In genomic region chr9:114279693-114280092, GRCh38 we compare ENCODE assay signal across 20 cellular contexts. TPM values are rescaled to one million over a fixed set of nuclear protein-coding genes. Genes with fewer than 3 reads are reported as not detected.
"Had no signal": no experiment of that assay in that cellular context is flagged by ENCODE, and none has a peak within 500 bp of the region (broad histone marks: within the 10 kb centered on the region; RNA-seq: fewer than 3 reads in every experiment).

No MANE protein-coding gene starts in this region.

- H3K27me3 ChIP-seq: ascending aorta, colonic mucosa, gastroesophageal sphincter, neural progenitor cell, pancreas, tibial nerve had no signal

- H3K36me3 ChIP-seq: ascending aorta, colonic mucosa, gastroesophageal sphincter, neural progenitor cell, pancreas had no signal

- H3K9ac ChIP-seq: neural progenitor cell had no signal

- H3K4me1 ChIP-seq: colonic mucosa, gastroesophageal sphincter, neural progenitor cell, pancreas had no signal

- H3K9me3 Mint-ChIP-seq: activated CD8-positive, alpha-beta T cell treated with anti-CD3 and anti-CD28 coated beads for 36 hours; mesothelial cell of epicardium; neural progenitor cell had no signal

- H3K27ac Mint-ChIP-seq: activated CD8-positive, alpha-beta T cell treated with anti-CD3 and anti-CD28 coated beads for 36 hours; activated T-cell treated with anti-CD3 and anti-CD28 coated beads, Interleukin-2, amount 50 U/mL, for 72 hours; mesothelial cell of epicardium; neural progenitor cell; stimulated activated effector memory CD8-positive, alpha-beta T cell treated with anti-CD3 and anti-CD28 coated beads, Interleukin-12 subunit alpha, Interleukin-12 subunit beta, amount 100 ng/mL, for 72 hours had no signal

- H2AFZ ChIP-seq: neural progenitor cell had no signal

- H3K4me3 ChIP-seq: ascending aorta, colonic mucosa, gastroesophageal sphincter, neural progenitor cell, pancreas, tibial nerve had no signal

- ATAC-seq: activated CD8-positive, alpha-beta T cell treated with anti-CD3 and anti-CD28 coated beads for 36 hours; activated T-cell treated with anti-CD3 and anti-CD28 coated beads, Interleukin-2, amount 50 U/mL, for 72 hours; gastroesophageal sphincter; pancreas; stimulated activated effector memory CD8-positive, alpha-beta T cell treated with anti-CD3 and anti-CD28 coated beads, Interleukin-12 subunit alpha, Interleukin-12 subunit beta, amount 100 ng/mL, for 72 hours had no signal

- H3K36me3 Mint-ChIP-seq: stimulated activated effector memory CD8-positive, alpha-beta T cell treated with anti-CD3 and anti-CD28 coated beads, Interleukin-12 subunit alpha, Interleukin-12 subunit beta, amount 100 ng/mL, for 72 hours had no signal

- H3K4me3 Mint-ChIP-seq: activated CD8-positive, alpha-beta T cell treated with anti-CD3 and anti-CD28 coated beads for 36 hours; activated T-cell treated with anti-CD3 and anti-CD28 coated beads, Interleukin-2, amount 50 U/mL, for 72 hours; mesothelial cell of epicardium; neural progenitor cell; stimulated activated effector memory CD8-positive, alpha-beta T cell treated with anti-CD3 and anti-CD28 coated beads, Interleukin-12 subunit alpha, Interleukin-12 subunit beta, amount 100 ng/mL, for 72 hours had no signal

- FAIRE-seq: endothelial cell of umbilical vein, pancreas, small intestine had no signal

- H3K9me3 ChIP-seq: ascending aorta, colonic mucosa, gastroesophageal sphincter, pancreas, tibial nerve had no signal

- DNase-seq: activated CD4-positive, alpha-beta T cell treated with anti-CD3 and anti-CD28 coated beads for 4 hours; activated CD8-positive, alpha-beta memory T cell treated with anti-CD3 and anti-CD28 coated beads, Interleukin-2, amount 50 U/mL, for 4 hours; activated CD8-positive, alpha-beta T cell treated with anti-CD3 and anti-CD28 coated beads for 36 hours; activated naive CD4-positive, alpha-beta T cell; activated T-cell treated with anti-CD3 and anti-CD28 coated beads, Interleukin-2, amount 50 U/mL, for 72 hours; colonic mucosa; small intestine; T-helper 9 cell had no signal

- H3K27ac ChIP-seq: colonic mucosa, gastroesophageal sphincter, neural progenitor cell, pancreas had no signal

- H3K4me2 ChIP-seq: neural progenitor cell had no signal

RNA-seq across cellular contexts. Expression of gene ORM1, which starts 43.2 kb away (rescaled TPM):
- total RNA-seq: activated CD8-positive, alpha-beta T cell treated with anti-CD3 and anti-CD28 coated beads for 36 hours; activated T-cell treated with anti-CD3 and anti-CD28 coated beads, Interleukin-2, amount 50 U/mL, for 72 hours; endothelial cell of umbilical vein; fibroblast of lung; lower leg skin; mesothelial cell of epicardium; myocyte; renal cortical epithelial cell; tibial nerve had no signal
- polyA plus RNA-seq: endothelial cell of umbilical vein, fibroblast of lung had no signal

RNA-seq across cellular contexts. Expression of gene ORM2, which starts 50.0 kb away (rescaled TPM):
- total RNA-seq: activated CD8-positive, alpha-beta T cell treated with anti-CD3 and anti-CD28 coated beads for 36 hours; activated T-cell treated with anti-CD3 and anti-CD28 coated beads, Interleukin-2, amount 50 U/mL, for 72 hours; endothelial cell of umbilical vein; fibroblast of lung; gastroesophageal sphincter; lower leg skin; mesothelial cell of epicardium; myocyte; renal cortical epithelial cell; tibial nerve had no signal
- polyA plus RNA-seq: endothelial cell of umbilical vein, fibroblast of lung had no signal
